ENCODE assay signal across 16 cellular contexts in genomic region chr1:54347261-54347954, GRCh38. TPM values are rescaled to one million over a fixed set of nuclear protein-coding genes. Genes with fewer than 3 reads are reported as not detected.
DNase-seq lines count a peak whose midpoint lies in the region; ATAC-seq and TF ChIP-seq lines count a peak whose summit lies in the region.
"Had no signal": no experiment of that assay in that cellular context is flagged by ENCODE, and none has a peak within 500 bp of the region (broad histone marks: within the 10 kb centered on the region; RNA-seq: fewer than 3 reads in every experiment).

No MANE protein-coding gene starts in this region.

- POLR2A ChIA-PET in naive thymus-derived CD8-positive, alpha-beta T cell (lab: Charles Lee) = no interaction called here

- H3K36me3 Mint-ChIP-seq in natural killer cell (no peaks in the 10 kb centered on the region), brain (peaks cover 17% of the 10 kb centered on the region)
- H3K36me3 Mint-ChIP-seq in natural killer cell treated with Interleukin-12 subunit alpha and Interleukin-12 subunit beta and Interleukin-15 and Interleukin-18, amount 100 ng/mL, for 72 hours = no peaks in the 10 kb centered on the region
- H3K36me3 Mint-ChIP-seq in naive thymus-derived CD8-positive, alpha-beta T cell = peaks cover 0 to 26% (median 0%) of the 10 kb centered on the region in 3 donors
- H3K36me3 Mint-ChIP-seq in activated T-helper 2 cell treated with anti-CD3 and anti-CD28 coated beads, Interferon-gamma antibody, Interleukin-2, Interleukin-4, amounts not matched to agents 10 μg/mL and 5 μg/mL and 100 μg/mL, durations not matched to agents 14 hours and 24 hours and 36 hours (ENCODE audit: low read depth) = no peaks in the 10 kb centered on the region

- no peak for DNase-seq in natural killer cell
- no peak for DNase-seq in natural killer cell treated with Interleukin-12 subunit alpha and Interleukin-12 subunit beta and Interleukin-15 and Interleukin-18, amount 100 ng/mL, for 72 hours (ENCODE audit: low spot score)
- DNase-seq in naive thymus-derived CD8-positive, alpha-beta T cell = no peak
- no peak for DNase-seq in D341Med (ENCODE audit: low spot score)
- DNase-seq in activated T-helper 2 cell treated with anti-CD3 and anti-CD28 coated beads, Interferon-gamma antibody, Interleukin-2, Interleukin-4, amounts not matched to agents 10 μg/mL and 5 μg/mL and 100 μg/mL, durations not matched to agents 14 hours and 24 hours and 36 hours (ENCODE audit: low spot score) = no peak
- no peak for DNase-seq in AG08396 (ENCODE audit: low spot score)
- DNase-seq in activated CD4-positive, CD25-positive, alpha-beta regulatory T cell treated with anti-CD3 and anti-CD28 coated beads, Interleukin-2, amount 50 U/mL, for 72 hours = no peak
- DNase-seq: AML-193, GM23248, MG63, NCI-H1694 treated with DMSO at 0.1 percent for 48 hours, NCI-H446 treated with DMSO at 0.1 percent for 48 hours, NCI-H748 treated with DMSO at 0.1 percent for 48 hours, PC-9 had no signal

- intact Hi-C loops in natural killer cell (cut with micrococcal nuclease) = no loop called here
- intact Hi-C loops in activated T-helper 2 cell treated with anti-CD3 and anti-CD28 coated beads, Interferon-gamma antibody, Interleukin-2, Interleukin-4, amounts not matched to agents 10 μg/mL and 5 μg/mL and 100 μg/mL, durations not matched to agents 14 hours and 24 hours and 36 hours (cut with micrococcal nuclease) = no loop called here

- H3K9me3 Mint-ChIP-seq in natural killer cell (no peaks in the 10 kb centered on the region), brain (peaks cover 0 to 3% (median 0%) of the 10 kb centered on the region in 5 experiments)
- no peaks in the 10 kb centered on the region for H3K9me3 Mint-ChIP-seq in natural killer cell treated with Interleukin-12 subunit alpha and Interleukin-12 subunit beta and Interleukin-15 and Interleukin-18, amount 100 ng/mL, for 72 hours
- no peaks in the 10 kb centered on the region for H3K9me3 Mint-ChIP-seq in naive thymus-derived CD8-positive, alpha-beta T cell
- H3K9me3 Mint-ChIP-seq in activated T-helper 2 cell treated with anti-CD3 and anti-CD28 coated beads, Interferon-gamma antibody, Interleukin-2, Interleukin-4, amounts not matched to agents 10 μg/mL and 5 μg/mL and 100 μg/mL, durations not matched to agents 14 hours and 24 hours and 36 hours = no peaks in the 10 kb centered on the region

- no peak for TF ChIP-seq CTCF in natural killer cell (IDR thresholded peaks at IDR 0.05)
- no peak for TF ChIP-seq CTCF in brain (conservative IDR thresholded peaks at IDR 0.05)

- ATAC-seq in natural killer cell = no peak
- ATAC-seq in natural killer cell treated with Interleukin-12 subunit alpha and Interleukin-12 subunit beta and Interleukin-15 and Interleukin-18, amount 100 ng/mL, for 72 hours = no peak
- ATAC-seq in naive thymus-derived CD8-positive, alpha-beta T cell = no peak
- ATAC-seq: HCT116 had no signal

- H3K4me3 Mint-ChIP-seq in natural killer cell (no peak overlapping the region), brain (no peak overlapping the region)
- H3K4me3 Mint-ChIP-seq in natural killer cell treated with Interleukin-12 subunit alpha and Interleukin-12 subunit beta and Interleukin-15 and Interleukin-18, amount 100 ng/mL, for 72 hours = no peak overlapping the region
- peak overlapping the region in 2 of 10 donors; percentile 51 to 52 for H3K4me3 Mint-ChIP-seq in naive thymus-derived CD8-positive, alpha-beta T cell
- no peak overlapping the region for H3K4me3 Mint-ChIP-seq in activated T-helper 2 cell treated with anti-CD3 and anti-CD28 coated beads, Interferon-gamma antibody, Interleukin-2, Interleukin-4, amounts not matched to agents 10 μg/mL and 5 μg/mL and 100 μg/mL, durations not matched to agents 14 hours and 24 hours and 36 hours (ENCODE audit: low read depth)

- no peaks in the 10 kb centered on the region for H3K27me3 Mint-ChIP-seq in natural killer cell (ENCODE audit: low read depth in 2 of 2)
- H3K27me3 Mint-ChIP-seq in natural killer cell treated with Interleukin-12 subunit alpha and Interleukin-12 subunit beta and Interleukin-15 and Interleukin-18, amount 100 ng/mL, for 72 hours = no peaks in the 10 kb centered on the region
- peaks cover 5% of the 10 kb centered on the region for H3K27me3 Mint-ChIP-seq in brain
- H3K27me3 Mint-ChIP-seq in naive thymus-derived CD8-positive, alpha-beta T cell = no peaks in the 10 kb centered on the region
- no peaks in the 10 kb centered on the region for H3K27me3 Mint-ChIP-seq in activated T-helper 2 cell treated with anti-CD3 and anti-CD28 coated beads, Interferon-gamma antibody, Interleukin-2, Interleukin-4, amounts not matched to agents 10 μg/mL and 5 μg/mL and 100 μg/mL, durations not matched to agents 14 hours and 24 hours and 36 hours (ENCODE audit: low read depth)

- H3K27ac Mint-ChIP-seq in natural killer cell (peak overlapping the region; percentile 74 to 92), brain (peak overlapping the region in 3 of 5 experiments; percentile 25 to 49 (median 47))
- peak overlapping the region in 1 of 2 donors; percentile 34 for H3K27ac Mint-ChIP-seq in natural killer cell treated with Interleukin-12 subunit alpha and Interleukin-12 subunit beta and Interleukin-15 and Interleukin-18, amount 100 ng/mL, for 72 hours
- peak overlapping the region in 9 of 10 donors; percentile 31 to 86 (median 68) for H3K27ac Mint-ChIP-seq in naive thymus-derived CD8-positive, alpha-beta T cell
- H3K27ac Mint-ChIP-seq in activated T-helper 2 cell treated with anti-CD3 and anti-CD28 coated beads, Interferon-gamma antibody, Interleukin-2, Interleukin-4, amounts not matched to agents 10 μg/mL and 5 μg/mL and 100 μg/mL, durations not matched to agents 14 hours and 24 hours and 36 hours = no peak overlapping the region

- H3K4me1 Mint-ChIP-seq in natural killer cell (peaks cover 69 to 75% of the 10 kb centered on the region in 2 donors), brain (peaks cover 66% of the 10 kb centered on the region)
- peaks cover 59% of the 10 kb centered on the region in 2 donors for H3K4me1 Mint-ChIP-seq in natural killer cell treated with Interleukin-12 subunit alpha and Interleukin-12 subunit beta and Interleukin-15 and Interleukin-18, amount 100 ng/mL, for 72 hours (ENCODE audit: low read depth in 2 of 2)
- peaks cover 37 to 87% (median 70%) of the 10 kb centered on the region in 4 donors for H3K4me1 Mint-ChIP-seq in naive thymus-derived CD8-positive, alpha-beta T cell
- H3K4me1 Mint-ChIP-seq in activated T-helper 2 cell treated with anti-CD3 and anti-CD28 coated beads, Interferon-gamma antibody, Interleukin-2, Interleukin-4, amounts not matched to agents 10 μg/mL and 5 μg/mL and 100 μg/mL, durations not matched to agents 14 hours and 24 hours and 36 hours (ENCODE audit: low read depth) = peaks cover 7% of the 10 kb centered on the region

RNA-seq across cellular contexts. Expression of gene SSBP3, which starts 58.8 kb away (rescaled TPM):
- total RNA-seq in natural killer cell = 100 to 1,000 TPM; 162 to 224 (median 164) TPM
- total RNA-seq in natural killer cell treated with Interleukin-12 subunit alpha and Interleukin-12 subunit beta and Interleukin-15 and Interleukin-18, amount 100 ng/mL, for 72 hours = 10 to 100 TPM; 59.0 to 92.1 TPM
- polyA plus RNA-seq in brain (ENCODE audit: insufficient read depth, low read depth, low replicate concordance) = 197 TPM
- total RNA-seq in naive thymus-derived CD8-positive, alpha-beta T cell = 10 to 100 TPM; 88.7 to 93.8 TPM
- polyA plus RNA-seq in naive thymus-derived CD8-positive, alpha-beta T cell = 10 to 100 TPM; 16.1 to 19.8 (median 16.7) TPM
- 84.4 and 89.9 TPM in 2 replicates for total RNA-seq in activated T-helper 2 cell treated with anti-CD3 and anti-CD28 coated beads, Interferon-gamma antibody, Interleukin-2, Interleukin-4, amounts not matched to agents 10 μg/mL and 5 μg/mL and 100 μg/mL, durations not matched to agents 14 hours and 24 hours and 36 hours
